Comparison of ENCODE assay signal across 13 cellular contexts in genomic region chr1:15429701-15430149, GRCh38. TPM values are rescaled to one million over a fixed set of nuclear protein-coding genes. Genes with fewer than 3 reads are reported as not detected.
DNase-seq lines count a peak whose midpoint lies in the region; ATAC-seq and TF ChIP-seq lines count a peak whose summit lies in the region.
"Had no signal": no experiment of that assay in that cellular context is flagged by ENCODE, and none has a peak within 500 bp of the region (broad histone marks: within the 10 kb centered on the region; RNA-seq: fewer than 3 reads in every experiment).

No MANE protein-coding gene starts in this region.

- peak overlapping the region; percentile 42 for H3K27ac ChIP-seq in ACC112 (ENCODE audit: low read depth, low read length)
- H3K27ac ChIP-seq in body of pancreas: peak overlapping the region; percentile 89 to 96 (median 92)
- no peak overlapping the region for H3K27ac ChIP-seq in neural progenitor cell

- H2AFZ ChIP-seq in ACC112 (ENCODE audit: low read length, unreplicated experiment): no peak overlapping the region
- no peak overlapping the region for H2AFZ ChIP-seq in neural progenitor cell (replicated peaks)

- H3K9me3 ChIP-seq in body of pancreas: no peaks in the 10 kb centered on the region
- no peaks in the 10 kb centered on the region for H3K9me3 ChIP-seq in neural progenitor cell (ENCODE audit: low read depth)
- H3K9me3 ChIP-seq: Peyer's patch had no signal

- no peaks in the 10 kb centered on the region for H3K9me3 Mint-ChIP-seq in neural progenitor cell
- H3K9me3 Mint-ChIP-seq: endodermal cell had no signal

- WGBS in body of pancreas, 2 donors: 55 to 58% methylated on average over 14 to 18 of the region's 19 CpGs

- no peak for TF ChIP-seq CTCF in body of pancreas (IDR thresholded peaks at IDR 0.05)
- TF ChIP-seq CTCF in neural progenitor cell (IDR thresholded peaks at IDR 0.05): no peak

- peak in 1 of 3 donors; percentile 20 for TF ChIP-seq POLR2A in body of pancreas (IDR thresholded peaks at IDR 0.05)

- no peak overlapping the region for H3K4me3 Mint-ChIP-seq in neural progenitor cell
- H3K4me3 Mint-ChIP-seq: endodermal cell had no signal

- H3K36me3 ChIP-seq in ACC112 (ENCODE audit: insufficient read depth, low read length) (no peaks in the 10 kb centered on the region; the same call in none of the 2 replicates), body of pancreas (replicated peaks in 1 of 2; ENCODE audit: insufficient read depth in 1 of 2, low read depth in 2 of 2) (no peaks in the 10 kb centered on the region), neural progenitor cell (no peaks in the 10 kb centered on the region)

- intact Hi-C loops in body of pancreas (cut with DNase I): loop anchor here (5.0 kb wide), 1 partner anchor 107 kb away; no protein-coding TSS in a partner anchor

- ATAC-seq in body of pancreas (no peak), GM18502 (IDR thresholded peaks at IDR 0.05; ENCODE audit: poor library complexity, unreplicated experiment) (no peak), HG03045 (IDR thresholded peaks at IDR 0.05; ENCODE audit: unreplicated experiment) (no peak)

- peaks cover 10% of the 10 kb centered on the region for H3K27me3 Mint-ChIP-seq in neural progenitor cell (ENCODE audit: insufficient read depth, low read depth)

- no peaks in the 10 kb centered on the region for H4K20me1 ChIP-seq in neural progenitor cell (ENCODE audit: low read depth)

- DNase-seq in LHCN-M2 (ENCODE audit: low read depth) (peak; percentile 40), body of pancreas (peak in 3 of 4 donors; percentile 57 to 77 (median 72)), kidney tubule cell (ENCODE audit: low spot score) (peak; percentile 42), NCI-H446 treated with DMSO at 0.1 percent for 48 hours (lab: John Stamatoyannopoulos, UW) (no peak), neural progenitor cell (ENCODE audit: low spot score) (no peak)
- DNase-seq: activated CD8-positive, alpha-beta memory T cell treated with anti-CD3 and anti-CD28 coated beads, Interleukin-2, amount 50 U/mL, for 4 hours; endodermal cell; NCI-H1092; NCI-H345 had no signal

- H3K27ac Mint-ChIP-seq in neural progenitor cell: no peak overlapping the region
- H3K27ac Mint-ChIP-seq: endodermal cell had no signal

- H3K4me1 Mint-ChIP-seq in neural progenitor cell: peaks cover 17% of the 10 kb centered on the region

- H3K27me3 ChIP-seq in ACC112 (ENCODE audit: insufficient read depth, low read length) (no peaks in the 10 kb centered on the region), body of pancreas (no peaks in the 10 kb centered on the region), neural progenitor cell (no peaks in the 10 kb centered on the region)
- H3K27me3 ChIP-seq: Peyer's patch had no signal

- H3K36me3 Mint-ChIP-seq in neural progenitor cell: no peaks in the 10 kb centered on the region

- no peak overlapping the region for H3K4me2 ChIP-seq in neural progenitor cell

- H3K9ac ChIP-seq in neural progenitor cell: no peak overlapping the region

- H3F3A ChIP-seq in neural progenitor cell (ENCODE audit: low read depth): no peaks in the 10 kb centered on the region

- peaks cover 33% of the 10 kb centered on the region for H3K4me1 ChIP-seq in ACC112 (ENCODE audit: control insufficient read depth, insufficient read depth, low read length, unreplicated experiment)
- H3K4me1 ChIP-seq in body of pancreas: peaks cover 75% of the 10 kb centered on the region
- no peaks in the 10 kb centered on the region for H3K4me1 ChIP-seq in neural progenitor cell

- no peak overlapping the region for H3K4me3 ChIP-seq in ACC112 (ENCODE audit: low read depth, low read length)
- H3K4me3 ChIP-seq in body of pancreas: no peak overlapping the region
- H3K4me3 ChIP-seq in neural progenitor cell: no peak overlapping the region
- H3K4me3 ChIP-seq: Peyer's patch had no signal

- H3K79me2 ChIP-seq in ACC112 (ENCODE audit: control insufficient read depth, insufficient read depth, low read length, unreplicated experiment) (peaks cover 4% of the 10 kb centered on the region), neural progenitor cell (ENCODE audit: low read depth) (no peaks in the 10 kb centered on the region)

RNA-seq across cellular contexts. Expression of gene CTRC, which starts 8.5 kb away (rescaled TPM):
- total RNA-seq in LHCN-M2 (2014; rRNA removed) (not detected in 2 replicates), body of pancreas (over 10,000 TPM in 1 of 2 donors, 1,000 to 10,000 TPM in 1; 6,275 to 13,040 TPM), neural progenitor cell (ENCODE audit: low replicate concordance) (not detected in 2 replicates)
- polyA plus RNA-seq in LHCN-M2 (2012): not detected
- total RNA-seq: endodermal cell had no signal

RNA-seq across cellular contexts. Expression of gene EFHD2, which starts 20.0 kb away (rescaled TPM):
- total RNA-seq in LHCN-M2 (2014; rRNA removed) (75.9 and 76.5 TPM in 2 replicates), body of pancreas (10 to 100 TPM; 56.7 to 78.6 TPM), neural progenitor cell (ENCODE audit: low replicate concordance) (6.5 and 14.5 TPM in 2 replicates)
- 34.8 TPM for polyA plus RNA-seq in LHCN-M2 (2012)

RNA-seq across cellular contexts. Expression of gene CELA2A, which starts 26.8 kb away (rescaled TPM):
- total RNA-seq in LHCN-M2 (2014; rRNA removed): not detected in 2 replicates
- not detected for polyA plus RNA-seq in LHCN-M2 (2012)
- over 10,000 TPM in 1 of 2 donors, 1,000 to 10,000 TPM in 1; 4,384 to 21,046 TPM for total RNA-seq in body of pancreas
- not detected in 2 replicates for total RNA-seq in neural progenitor cell (ENCODE audit: low replicate concordance)
- total RNA-seq: endodermal cell, Peyer's patch had no signal

RNA-seq across cellular contexts. Expression of gene CELA2B, which starts 46.2 kb away (rescaled TPM):
- total RNA-seq in LHCN-M2 (2014; rRNA removed): not detected in 2 replicates
- polyA plus RNA-seq in LHCN-M2 (2012): not detected
- 1,000 to 10,000 TPM in 1 of 2 donors, 100 to 1,000 TPM in 1; 333 to 1,481 TPM for total RNA-seq in body of pancreas
- not detected in 2 replicates for total RNA-seq in neural progenitor cell (ENCODE audit: low replicate concordance)
- total RNA-seq: endodermal cell, Peyer's patch had no signal

Comparison
In these comparisons a context has a peak if more than half of its experiments do, and no peak if none do; other contexts are left out.
1. DNase-seq: peak in LHCN-M2 (single experiment), body of pancreas (3 of 4) and kidney tubule cell (single experiment); none in NCI-H446 treated with DMSO at 0.1 percent for 48 hours (single experiment) and neural progenitor cell (single experiment).
2. RNA of gene CTRC, which starts 8.5 kb away (total RNA-seq): 6,275 to 13,040 TPM in body of pancreas; not detected in LHCN-M2 and not detected in neural progenitor cell; every median in the first group is over 1,000 times any median in the second.
3. RNA of gene CELA2A, which starts 26.8 kb away (total RNA-seq): 4,384 to 21,046 TPM in body of pancreas; not detected in LHCN-M2 and not detected in neural progenitor cell; every median in the first group is over 1,000 times any median in the second.